11 cellular contexts compared by ENCODE assay signal in the genomic region with DNA sequence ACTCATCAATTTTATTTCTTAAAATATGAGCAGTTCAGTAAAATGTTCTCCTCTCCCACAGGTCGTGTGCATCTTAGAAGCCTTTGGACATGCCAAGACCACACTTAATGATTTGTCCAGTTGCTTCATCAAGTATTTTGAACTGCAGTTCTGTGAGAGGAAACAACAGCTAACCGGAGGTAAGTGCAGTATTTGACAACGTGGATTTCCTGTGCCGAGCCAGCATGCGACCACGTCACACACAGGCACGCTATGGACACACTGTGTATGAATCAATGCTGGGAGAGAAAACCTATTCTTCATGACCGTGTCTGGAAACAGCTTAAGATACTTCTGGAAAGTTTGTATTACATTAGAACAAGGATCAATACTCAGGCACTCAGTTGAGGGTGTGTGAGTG.
DNase-seq lines count a peak whose midpoint lies in the region; ATAC-seq and TF ChIP-seq lines count a peak whose summit lies in the region.
"Had no signal": no experiment of that assay in that cellular context is flagged by ENCODE, and none has a peak within 500 bp of the region (broad histone marks: within the 10 kb centered on the region; RNA-seq: fewer than 3 reads in every experiment).

No MANE protein-coding gene starts in this region.

- 59 to 70% methylated on average over 7 to 8 of the region's 8 CpGs for WGBS in gastroesophageal sphincter (ENCODE audit: low coverage in 1 of 2), 2 donors

- H3K4me1 ChIP-seq in gastroesophageal sphincter = no peaks in the 10 kb centered on the region

- TF ChIP-seq CTCF in gastroesophageal sphincter (IDR thresholded peaks at IDR 0.05) = no peak

- H3K4me1 Mint-ChIP-seq in activated naive CD8-positive, alpha-beta T cell treated with anti-CD3 and anti-CD28 coated beads for 36 hours = peaks cover 8% of the 10 kb centered on the region

- H3K36me3 ChIP-seq in gastroesophageal sphincter = no peaks in the 10 kb centered on the region

- H3K27ac ChIP-seq in gastroesophageal sphincter = no peak overlapping the region

- no peaks in the 10 kb centered on the region for H3K27me3 ChIP-seq in gastroesophageal sphincter

- DNase-seq in CD1c-positive myeloid dendritic cell (ENCODE audit: extremely low spot score) = peak; percentile 3
- DNase-seq in NOMO-1 treated with DMSO at 0.1 percent for 48 hours (lab: John Stamatoyannopoulos, UW; ENCODE audit: unreplicated experiment) = peak; percentile 45
- peak; percentile 25 for DNase-seq in activated naive CD8-positive, alpha-beta T cell treated with anti-CD3 and anti-CD28 coated beads for 36 hours
- DNase-seq in D341Med (ENCODE audit: low spot score) = no peak
- DNase-seq in NCI-H526 treated with DMSO at 0.1 percent for 48 hours (lab: John Stamatoyannopoulos, UW) = no peak
- DNase-seq: NCI-H1092; NCI-H526; stimulated activated CD4-positive, alpha-beta T cell treated with anti-CD3 and anti-CD28 coated beads, Interleukin-4, amount 100 ng/mL, for 24 hours had no signal

- H3K4me3 ChIP-seq in gastroesophageal sphincter = no peak overlapping the region

- ATAC-seq in GM18868 (IDR thresholded peaks at IDR 0.05; ENCODE audit: unreplicated experiment) = peak; percentile 54
- ATAC-seq in GM21423 (IDR thresholded peaks at IDR 0.05; ENCODE audit: unreplicated experiment) = no peak
- no peak for ATAC-seq in gastroesophageal sphincter

- TF ChIP-seq POLR2A in gastroesophageal sphincter (IDR thresholded peaks at IDR 0.05) = no peak

- H3K36me3 Mint-ChIP-seq in activated naive CD8-positive, alpha-beta T cell treated with anti-CD3 and anti-CD28 coated beads for 36 hours = no peaks in the 10 kb centered on the region

- H3K27me3 Mint-ChIP-seq in activated naive CD8-positive, alpha-beta T cell treated with anti-CD3 and anti-CD28 coated beads for 36 hours = peaks cover 27% of the 10 kb centered on the region

- peak overlapping the region; percentile 7 for H3K4me3 Mint-ChIP-seq in activated naive CD8-positive, alpha-beta T cell treated with anti-CD3 and anti-CD28 coated beads for 36 hours

- TF ChIP-seq EP300 in gastroesophageal sphincter (IDR thresholded peaks at IDR 0.05) = no peak

- H3K27ac Mint-ChIP-seq in activated naive CD8-positive, alpha-beta T cell treated with anti-CD3 and anti-CD28 coated beads for 36 hours = no peak overlapping the region

- no peaks in the 10 kb centered on the region for H3K9me3 Mint-ChIP-seq in activated naive CD8-positive, alpha-beta T cell treated with anti-CD3 and anti-CD28 coated beads for 36 hours

- no peaks in the 10 kb centered on the region for H3K9me3 ChIP-seq in gastroesophageal sphincter

Comparison
In these comparisons a context has a peak if more than half of its experiments do, and no peak if none do; other contexts are left out.
1. DNase-seq: peak in CD1c-positive myeloid dendritic cell (single experiment), NOMO-1 treated with DMSO at 0.1 percent for 48 hours (single experiment) and activated naive CD8-positive, alpha-beta T cell treated with anti-CD3 and anti-CD28 coated beads for 36 hours (single experiment); none in D341Med (single experiment) and NCI-H526 treated with DMSO at 0.1 percent for 48 hours (single experiment).